In the genomic region with DNA sequence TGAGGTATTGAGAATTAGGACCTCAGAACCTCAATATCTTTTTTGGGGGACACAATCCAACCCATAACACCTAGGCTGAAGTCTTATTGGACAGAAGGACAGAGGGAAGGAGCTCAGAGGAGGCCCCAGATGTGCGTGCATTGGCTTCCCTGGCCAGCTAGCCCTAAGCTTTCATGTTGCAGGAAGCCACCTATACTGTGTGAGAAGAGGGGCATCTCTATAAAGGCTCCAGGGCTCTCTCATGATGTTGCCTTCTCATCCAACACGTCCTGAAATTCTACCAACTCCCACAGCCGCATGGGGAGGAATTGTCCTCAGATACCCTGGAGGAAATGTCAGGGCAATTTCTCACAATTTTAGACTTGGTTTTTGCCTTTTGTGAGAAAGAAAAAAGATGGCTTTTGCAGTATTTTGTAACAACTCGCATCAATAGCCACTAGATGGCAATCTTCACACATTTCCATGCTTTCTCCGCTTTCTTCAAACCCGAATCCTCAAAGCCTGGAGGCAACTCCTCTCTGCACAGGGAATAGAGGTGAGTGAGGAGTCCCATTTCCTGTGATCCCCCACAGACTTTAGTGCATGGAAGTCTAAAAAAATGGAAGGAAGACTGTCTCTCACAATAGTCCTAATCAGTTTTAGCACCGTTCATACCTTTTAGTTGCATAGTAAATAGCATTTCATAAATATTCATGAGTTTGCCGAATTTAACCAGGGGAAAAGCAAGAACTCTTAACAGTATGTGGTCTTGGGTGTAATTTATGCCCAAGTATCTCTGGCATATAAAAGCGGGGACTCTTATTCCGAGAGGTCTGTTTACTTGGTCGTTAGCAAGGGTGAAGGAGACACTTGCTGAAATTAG, we compare ENCODE assay signal across 9 cellular contexts. TPM values are rescaled to one million over a fixed set of nuclear protein-coding genes. Genes with fewer than 3 reads are reported as not detected.
DNase-seq lines count a peak whose midpoint lies in the region; ATAC-seq and TF ChIP-seq lines count a peak whose summit lies in the region.
"Had no signal": no experiment of that assay in that cellular context is flagged by ENCODE, and none has a peak within 500 bp of the region (broad histone marks: within the 10 kb centered on the region; RNA-seq: fewer than 3 reads in every experiment).

No MANE protein-coding gene starts in this region.

- no peak overlapping the region for H3K4me3 ChIP-seq in epithelial cell of esophagus (ENCODE audit: low read length)
- H3K4me3 ChIP-seq: SJSA1 had no signal

- DNase-seq in COLO829 (ENCODE audit: low spot score) (peak; percentile 89), LHCN-M2 (ENCODE audit: low read depth) (peak; percentile 57), RPMI8226 (peak; percentile 39), epithelial cell of esophagus (ENCODE audit: low read depth) (peak; percentile 58), myocyte (ENCODE audit: low read depth) (peak; percentile 63), activated T-cell treated with anti-CD3 and anti-CD28 coated beads for 4 hours (no peak)
- DNase-seq in effector CD8-positive, alpha-beta T cell (lab: John Stamatoyannopoulos, UW) = no peak

- peak; percentile 52 for ATAC-seq in GM19035 (IDR thresholded peaks at IDR 0.05; ENCODE audit: unreplicated experiment)

- peak; percentile 69 for TF ChIP-seq CTCF in epithelial cell of esophagus (IDR thresholded peaks at IDR 0.05; ENCODE audit: insufficient read depth, low read depth, low read length, missing control alignments)

RNA-seq across cellular contexts. Expression of a gene that starts 7.4 kb away (rescaled TPM):
- total RNA-seq in LHCN-M2 (2014; rRNA removed) (not detected in 2 replicates), myocyte (not detected in 2 replicates)
- not detected for polyA plus RNA-seq in LHCN-M2 (2012)
- not detected for polyA plus RNA-seq in myocyte (2012)
- total RNA-seq: SJSA1 had no signal

Comparison
In these comparisons a context has a peak if more than half of its experiments do, and no peak if none do; other contexts are left out.
1. DNase-seq: peak in COLO829 (single experiment), LHCN-M2 (single experiment), RPMI8226 (single experiment), epithelial cell of esophagus (single experiment) and myocyte (single experiment); none in activated T-cell treated with anti-CD3 and anti-CD28 coated beads for 4 hours (single experiment) and effector CD8-positive, alpha-beta T cell (single experiment).